Comparison of ENCODE assay signal across 21 cellular contexts in genomic region chr4:181509073-181509472, GRCh38.
"Had no signal": no experiment of that assay in that cellular context is flagged by ENCODE, and none has a peak within 500 bp of the region (broad histone marks: within the 10 kb centered on the region; RNA-seq: fewer than 3 reads in every experiment).

No MANE protein-coding gene starts in this region.

- H3K4me1 ChIP-seq: heart left ventricle, psoas muscle, spleen, testis, upper lobe of right lung, vagina had no signal

- H3K4me3 ChIP-seq: heart left ventricle, mucosa of descending colon, psoas muscle, spleen, testis, tibial nerve, upper lobe of right lung, vagina had no signal

- H3K4me1 Mint-ChIP-seq: natural killer cell; stimulated activated naive B cell treated with anti-CD40 and anti-IgM and Interleukin-4, amounts not matched to agents 10 μg/mL and 1 μg/mL and 100 μg/mL, for 72 hours; stimulated activated naive CD8-positive, alpha-beta T cell treated with anti-CD3 and anti-CD28 coated beads, Interleukin-15, amount 100 ng/mL, for 72 hours had no signal

- DNase-seq: foreskin melanocyte; heart left ventricle; hippocampal formation; kidney glomerular epithelial cell; mesendoderm; mucosa of descending colon; natural killer cell; psoas muscle; spleen; stimulated activated CD4-positive, alpha-beta T cell treated with anti-CD3 and anti-CD28 coated beads, Interleukin-15, amount 100 ng/mL, for 24 hours; stimulated activated CD4-positive, alpha-beta T cell treated with anti-CD3 and anti-CD28 coated beads, Interleukin-1b, Interleukin-23, amount 100 ng/mL, for 48 hours; stimulated activated CD4-positive, alpha-beta T cell treated with anti-CD3 and anti-CD28 coated beads, Interleukin-4, amount 100 ng/mL, for 4 hours; stimulated activated naive B cell treated with anti-CD40 and anti-IgM and Interleukin-4, amounts not matched to agents 10 μg/mL and 1 μg/mL and 100 μg/mL, for 72 hours; stimulated activated naive CD8-positive, alpha-beta T cell treated with anti-CD3 and anti-CD28 coated beads, Interleukin-15, amount 100 ng/mL, for 72 hours; testis; upper lobe of right lung had no signal

- H3K4me3 Mint-ChIP-seq: dendritic cell treated with granulocyte-macrophage colony-stimulating factor and Interleukin-4, amounts not matched to agents 40 ng/mL and 50 ng/mL, for 4 days; natural killer cell; stimulated activated naive B cell treated with anti-CD40 and anti-IgM and Interleukin-4, amounts not matched to agents 10 μg/mL and 1 μg/mL and 100 μg/mL, for 72 hours; stimulated activated naive CD8-positive, alpha-beta T cell treated with anti-CD3 and anti-CD28 coated beads, Interleukin-15, amount 100 ng/mL, for 72 hours had no signal

- H3K27ac Mint-ChIP-seq: dendritic cell treated with granulocyte-macrophage colony-stimulating factor and Interleukin-4, amounts not matched to agents 40 ng/mL and 50 ng/mL, for 4 days; natural killer cell; stimulated activated naive B cell treated with anti-CD40 and anti-IgM and Interleukin-4, amounts not matched to agents 10 μg/mL and 1 μg/mL and 100 μg/mL, for 72 hours; stimulated activated naive CD8-positive, alpha-beta T cell treated with anti-CD3 and anti-CD28 coated beads, Interleukin-15, amount 100 ng/mL, for 72 hours had no signal

- H3K27ac ChIP-seq: heart left ventricle, neutrophil, psoas muscle, spleen, testis, tibial nerve, upper lobe of right lung, vagina had no signal

- H3K9me3 ChIP-seq: heart left ventricle, mucosa of descending colon, neutrophil, psoas muscle, spleen, testis, tibial nerve, upper lobe of right lung, vagina had no signal

- H3K27me3 Mint-ChIP-seq: dendritic cell treated with granulocyte-macrophage colony-stimulating factor and Interleukin-4, amounts not matched to agents 40 ng/mL and 50 ng/mL, for 4 days; stimulated activated naive B cell treated with anti-CD40 and anti-IgM and Interleukin-4, amounts not matched to agents 10 μg/mL and 1 μg/mL and 100 μg/mL, for 72 hours; stimulated activated naive CD8-positive, alpha-beta T cell treated with anti-CD3 and anti-CD28 coated beads, Interleukin-15, amount 100 ng/mL, for 72 hours had no signal

- H3K36me3 Mint-ChIP-seq: natural killer cell; stimulated activated naive B cell treated with anti-CD40 and anti-IgM and Interleukin-4, amounts not matched to agents 10 μg/mL and 1 μg/mL and 100 μg/mL, for 72 hours had no signal

- H3K36me3 ChIP-seq: heart left ventricle, neutrophil, spleen, tibial nerve, upper lobe of right lung, vagina had no signal

- H3K27me3 ChIP-seq: heart left ventricle, neutrophil, spleen, testis, tibial nerve, upper lobe of right lung, vagina had no signal

- ATAC-seq: heart left ventricle; mucosa of descending colon; natural killer cell; psoas muscle; sciatic nerve; stimulated activated naive B cell treated with anti-CD40 and anti-IgM and Interleukin-4, amounts not matched to agents 10 μg/mL and 1 μg/mL and 100 μg/mL, for 72 hours; stimulated activated naive CD8-positive, alpha-beta T cell treated with anti-CD3 and anti-CD28 coated beads, Interleukin-15, amount 100 ng/mL, for 72 hours; upper lobe of right lung had no signal

- H3K9me3 Mint-ChIP-seq: dendritic cell treated with granulocyte-macrophage colony-stimulating factor and Interleukin-4, amounts not matched to agents 40 ng/mL and 50 ng/mL, for 4 days; stimulated activated naive B cell treated with anti-CD40 and anti-IgM and Interleukin-4, amounts not matched to agents 10 μg/mL and 1 μg/mL and 100 μg/mL, for 72 hours; stimulated activated naive CD8-positive, alpha-beta T cell treated with anti-CD3 and anti-CD28 coated beads, Interleukin-15, amount 100 ng/mL, for 72 hours had no signal
